ENCODE assay signal across 9 cellular contexts in genomic region chr3:198071602-198072285, GRCh38.
DNase-seq lines count a peak whose midpoint lies in the region; ATAC-seq, FAIRE-seq and TF ChIP-seq lines count a peak whose summit lies in the region.
"Had no signal": no experiment of that assay in that cellular context is flagged by ENCODE, and none has a peak within 500 bp of the region (broad histone marks: within the 10 kb centered on the region; RNA-seq: fewer than 3 reads in every experiment).

No MANE protein-coding gene starts in this region.

- H3K4me2 ChIP-seq in GM12878 (ENCODE audit: control insufficient read depth, insufficient read depth): no peak overlapping the region

- POLR2A ChIA-PET in GM12878 (lab: Charles Lee): no interaction called here

- H3K36me3 ChIP-seq in GM12878 (ENCODE audit: control insufficient read depth in 2 of 2, insufficient read depth in 2 of 2, low read length in 1 of 2) (no peaks in the 10 kb centered on the region), testis (ENCODE audit: low read depth, missing control alignments) (no peaks in the 10 kb centered on the region)
- H3K36me3 ChIP-seq: neutrophil had no signal

- H3K27ac ChIP-seq in GM12878 (ENCODE audit: control insufficient read depth, insufficient read depth): no peak overlapping the region
- no peak overlapping the region for H3K27ac ChIP-seq in testis
- H3K27ac ChIP-seq: neutrophil had no signal

- DNase-seq in GDM1 (lab: John Stamatoyannopoulos, UW) (peak; percentile 5), RPMI8226 (peak; percentile 25), GM12878 (ENCODE audit: low read depth, low spot score) (peak; percentile 9), non-pigmented ciliary epithelial cell (ENCODE audit: low read depth) (peak; percentile 92), testis (no peak), NCI-H2171 (lab: John Stamatoyannopoulos, UW) (no peak), pons (ENCODE audit: low spot score) (no peak)

- ATAC-seq in HG02852 (IDR thresholded peaks at IDR 0.05; ENCODE audit: unreplicated experiment) (peak; percentile 100), GM12878 (peak; percentile 96)

- no peak for TF ChIP-seq RAD21 in GM12878 (IDR thresholded peaks at IDR 0.05; ENCODE audit: insufficient read depth, low read depth, low read length)

- H2AFZ ChIP-seq in GM12878 (ENCODE audit: control insufficient read depth, low read depth, low read length): no peak overlapping the region

- in situ Hi-C loops in GM12878 (cut with MboI): no loop called here

- intact Hi-C loops in GM12878 (cut with micrococcal nuclease; ENCODE audit: unreplicated experiment): no loop called here
- intact Hi-C loops in testis (cut with DNase I; ENCODE audit: low total_unique reads): no loop called here

- SMC1A ChIA-PET in GM12878 (lab: Charles Lee; ENCODE audit: uncharacterized antibody, unreplicated experiment): no interaction called here

- no TSS peak for BruUV-seq in GM12878 (replicated peaks; lab: Mats Ljungman, UMichigan)

- peaks cover 0 to 6% of the 10 kb centered on the region in 2 experiments; a peak in 1 of 4 replicates for H3K27me3 ChIP-seq in GM12878 (replicated peaks in 1 of 2; ENCODE audit: control insufficient read depth in 2 of 2, insufficient read depth in 2 of 2, low read length in 1 of 2)
- H3K27me3 ChIP-seq in testis: no peaks in the 10 kb centered on the region

- H3K79me2 ChIP-seq in GM12878 (ENCODE audit: control insufficient read depth, insufficient read depth, low read length): no peaks in the 10 kb centered on the region

- no peaks in the 10 kb centered on the region for H4K20me1 ChIP-seq in GM12878 (ENCODE audit: control insufficient read depth, insufficient read depth)

- RAD21 ChIA-PET in GM12878 (lab: Charles Lee; ENCODE audit: unreplicated experiment): no interaction called here

- FAIRE-seq in GM12878 (lab: Jason Lieb, UNC): no peak

- no peak for TF ChIP-seq EP300 in GM12878 (IDR thresholded peaks at IDR 0.05; ENCODE audit: borderline replicate concordance in 1 of 2, control insufficient read depth in 1 of 2, low read depth in 2 of 2, low read length in 2 of 2)

- H3K4me1 ChIP-seq in GM12878 (ENCODE audit: control insufficient read depth, insufficient read depth, low read length): no peaks in the 10 kb centered on the region; the same call in 1 of the 2 replicates
- no peaks in the 10 kb centered on the region for H3K4me1 ChIP-seq in testis

- no peak overlapping the region for H3K9ac ChIP-seq in GM12878 (ENCODE audit: control insufficient read depth, insufficient read depth, low read length)

- WGBS in GM12878 (ENCODE audit: insufficient coverage, insufficient replicate concordance, low lambda C conversion rate, missing lambda C conversion rate): 1% methylated on average over 4 of the region's 4 CpGs
- WGBS in testis, 2 donors: 68 to 77% methylated on average over 4 of the region's 4 CpGs

- peak in 1 of 3 experiments; percentile 5; a peak in 2 of 6 replicates for TF ChIP-seq CTCF in GM12878 (IDR thresholded peaks at IDR 0.05 in 2 of 3, conservative IDR thresholded peaks at IDR 0.05 in 1 of 3; ENCODE audit: control insufficient read depth in 2 of 3, extremely low read depth in 1 of 3, insufficient read depth in 1 of 3, low read depth in 3 of 3, low read length in 3 of 3)
- TF ChIP-seq CTCF in testis (IDR thresholded peaks at IDR 0.05): no peak

- CTCF ChIA-PET in GM12878 (lab: Yijun Ruan, JAX): no interaction called here

- TF ChIP-seq POLR2A in GM12878 (IDR thresholded peaks at IDR 0.05; ENCODE audit: low read depth, low read length): no peak
- TF ChIP-seq POLR2A in testis (IDR thresholded peaks at IDR 0.05): no peak

- no peak overlapping the region for H3K4me3 ChIP-seq in GM12878
- no peak overlapping the region for H3K4me3 ChIP-seq in testis

- H3K9me3 ChIP-seq in GM12878 (replicated peaks; ENCODE audit: control insufficient read depth, insufficient read depth, low read length): no peaks in the 10 kb centered on the region
- H3K9me3 ChIP-seq in testis: no peaks in the 10 kb centered on the region
- H3K9me3 ChIP-seq: neutrophil had no signal

TF ChIP-seq in GM12878, 131 proteins besides CTCF, POLR2A, EP300 and RAD21:
- TF ChIP-seq SKIL (IDR thresholded peaks at IDR 0.05; ENCODE audit: low read depth, poor library complexity, severe bottlenecking) (no peak), JUNB (IDR thresholded peaks at IDR 0.05) (peak; percentile 36; the same call in 1 of the 2 replicates), NBN (IDR thresholded peaks at IDR 0.05) (no peak), TAF1 (IDR thresholded peaks at IDR 0.05; ENCODE audit: borderline replicate concordance, low read depth, low read length) (no peak), CHD4 (IDR thresholded peaks at IDR 0.05) (no peak), SP1 (IDR thresholded peaks at IDR 0.05; ENCODE audit: low read depth, low read length) (no peak), RUNX3 (IDR thresholded peaks at IDR 0.05; ENCODE audit: low read length) (peak; percentile 43), IRF4 (IDR thresholded peaks at IDR 0.05; ENCODE audit: low read depth, low read length) (0 out of 2 replicates have a peak, but pooled peaks have one; percentile 22), PBX3 (IDR thresholded peaks at IDR 0.05; ENCODE audit: insufficient replicate concordance, low read depth, low read length) (no peak)
TF ChIP-seq in GM12878: peak in this region for 3.

Comparison
In these comparisons a context has a peak if more than half of its experiments do, and no peak if none do; other contexts are left out.
1. DNase-seq: peak in GDM1 (single experiment), RPMI8226 (single experiment), GM12878 (single experiment) and non-pigmented ciliary epithelial cell (single experiment); none in testis (single experiment), NCI-H2171 (single experiment) and pons (single experiment).